ENCODE assay signal across 13 cellular contexts in genomic region chr18:48328473-48329205, GRCh38.
DNase-seq lines count a peak whose midpoint lies in the region; ATAC-seq and TF ChIP-seq lines count a peak whose summit lies in the region.
"Had no signal": no experiment of that assay in that cellular context is flagged by ENCODE, and none has a peak within 500 bp of the region (broad histone marks: within the 10 kb centered on the region; RNA-seq: fewer than 3 reads in every experiment).

No MANE protein-coding gene starts in this region.

- 83 to 93% (median 87%) methylated on average over 7 of the region's 7 CpGs for WGBS in spleen, 5 donors

- peak; percentile 29 for DNase-seq in HFFc6
- DNase-seq in T1000 (lab: John Stamatoyannopoulos, UW) = peak; percentile 10
- DNase-seq in fibroblast of the conjunctiva (ENCODE audit: low read depth) = peak; percentile 17
- DNase-seq in spleen = peak; percentile 27
- DNase-seq in mesothelial cell of epicardium (ENCODE audit: low spot score in 2 of 2, unreplicated experiment in 2 of 2) = no peak
- DNase-seq in SW 1271 (lab: John Stamatoyannopoulos, UW) = no peak
- DNase-seq: CD4-positive, alpha-beta memory T cell; erythroblast; naive thymus-derived CD4-positive, alpha-beta T cell; NCI-H2171 treated with DMSO at 0.1 percent for 48 hours had no signal

- H3K4me3 Mint-ChIP-seq in HFFc6 = no peak overlapping the region
- no peak overlapping the region for H3K4me3 Mint-ChIP-seq in mesothelial cell of epicardium
- H3K4me3 Mint-ChIP-seq: CD4-positive, alpha-beta memory T cell; naive thymus-derived CD4-positive, alpha-beta T cell had no signal

- H3K27me3 Mint-ChIP-seq in HFFc6 (ENCODE audit: insufficient read depth) = peaks cover 15% of the 10 kb centered on the region
- H3K27me3 Mint-ChIP-seq in mesothelial cell of epicardium (ENCODE audit: low read depth) = peaks cover 5% of the 10 kb centered on the region

- peaks cover 0 to 3% (median 0%) of the 10 kb centered on the region in 7 donors for H3K27me3 ChIP-seq in spleen (replicated peaks in 1 of 7)
- H3K27me3 ChIP-seq: cardiac muscle cell, right lobe of liver had no signal

- H3K9me3 Mint-ChIP-seq in HFFc6 (peaks cover 4% of the 10 kb centered on the region; the same call in 1 of the 2 replicates), mesothelial cell of epicardium (no peaks in the 10 kb centered on the region)
- H3K9me3 Mint-ChIP-seq: CD4-positive, alpha-beta memory T cell; naive thymus-derived CD4-positive, alpha-beta T cell had no signal

- no peaks in the 10 kb centered on the region for H3K9me3 ChIP-seq in spleen
- H3K9me3 ChIP-seq: right lobe of liver had no signal

- H3K27ac Mint-ChIP-seq in HFFc6 (no peak overlapping the region; the same call in 1 of the 2 replicates), mesothelial cell of epicardium (no peak overlapping the region)
- H3K27ac Mint-ChIP-seq: CD4-positive, alpha-beta memory T cell; naive thymus-derived CD4-positive, alpha-beta T cell had no signal

- H3K36me3 ChIP-seq in spleen = no peaks in the 10 kb centered on the region
- H3K36me3 ChIP-seq: cardiac muscle cell, right lobe of liver had no signal

- H3K4me1 Mint-ChIP-seq in HFFc6 (ENCODE audit: low read depth) (peaks cover 60% of the 10 kb centered on the region), mesothelial cell of epicardium (peaks cover 17% of the 10 kb centered on the region)
- H3K4me1 Mint-ChIP-seq: CD4-positive, alpha-beta memory T cell had no signal

- TF ChIP-seq CTCF in HFFc6 (IDR thresholded peaks at IDR 0.05) (no peak), spleen (IDR thresholded peaks at IDR 0.05 in 8 of 11, conservative IDR thresholded peaks at IDR 0.05 in 3 of 11) (no peak), mesothelial cell of epicardium (IDR thresholded peaks at IDR 0.05; ENCODE audit: unreplicated experiment) (no peak)

- no peak overlapping the region for H3K4me3 ChIP-seq in spleen
- H3K4me3 ChIP-seq: cardiac muscle cell, right lobe of liver had no signal

- ATAC-seq in HG03175 (IDR thresholded peaks at IDR 0.05; ENCODE audit: unreplicated experiment) = no peak
- ATAC-seq: naive thymus-derived CD4-positive, alpha-beta T cell; right lobe of liver had no signal

- peaks cover 4% of the 10 kb centered on the region; the same call in 1 of the 2 replicates for H3K36me3 Mint-ChIP-seq in HFFc6 (ENCODE audit: low read depth)
- no peaks in the 10 kb centered on the region for H3K36me3 Mint-ChIP-seq in mesothelial cell of epicardium
- H3K36me3 Mint-ChIP-seq: CD4-positive, alpha-beta memory T cell; naive thymus-derived CD4-positive, alpha-beta T cell had no signal

- no peak overlapping the region for H3K27ac ChIP-seq in spleen
- H3K27ac ChIP-seq: cardiac muscle cell, right lobe of liver had no signal

- intact Hi-C loops in spleen (cut with DNase I; ENCODE audit: low total_unique reads) = no loop called here

- H3K4me1 ChIP-seq in spleen = peaks cover 2 to 10% (median 6%) of the 10 kb centered on the region in 6 donors
- H3K4me1 ChIP-seq: right lobe of liver had no signal

- no peak for TF ChIP-seq POLR2A in spleen (IDR thresholded peaks at IDR 0.05)

Comparison
In these comparisons a context has a peak if more than half of its experiments do, and no peak if none do; other contexts are left out.
1. DNase-seq: peak in HFFc6 (single experiment), T1000 (single experiment), fibroblast of the conjunctiva (single experiment) and spleen (single experiment); none in mesothelial cell of epicardium (0 of 2) and SW 1271 (0 of 2).